In genomic region chr5:100841358-100842076, GRCh38 we compare ENCODE assay signal across 9 cellular contexts.
DNase-seq lines count a peak whose midpoint lies in the region; ATAC-seq and TF ChIP-seq lines count a peak whose summit lies in the region.
"Had no signal": no experiment of that assay in that cellular context is flagged by ENCODE, and none has a peak within 500 bp of the region (broad histone marks: within the 10 kb centered on the region; RNA-seq: fewer than 3 reads in every experiment).

No MANE protein-coding gene starts in this region.

- peak overlapping the region; percentile 11 for H3K4me2 ChIP-seq in osteoblast (ENCODE audit: insufficient read depth, low read length)

- H3K36me3 Mint-ChIP-seq in activated naive CD4-positive, alpha-beta T cell treated with anti-CD3 and anti-CD28 coated beads, Interleukin-2, amount 50 U/mL, for 72 hours: peaks cover 0 to 32% of the 10 kb centered on the region in 2 donors

- no peaks in the 10 kb centered on the region for H3K9me3 Mint-ChIP-seq in activated naive CD4-positive, alpha-beta T cell treated with anti-CD3 and anti-CD28 coated beads, Interleukin-2, amount 50 U/mL, for 72 hours

- H3K4me3 ChIP-seq in osteoblast (ENCODE audit: insufficient read depth, low read length): no peak overlapping the region
- H3K4me3 ChIP-seq in H7 (ENCODE audit: insufficient read depth, low read depth, low read length): no peak overlapping the region
- H3K4me3 ChIP-seq: cardiac muscle cell had no signal

- H2AFZ ChIP-seq in osteoblast (ENCODE audit: low read length): no peak overlapping the region

- peak overlapping the region; percentile 75 to 93 for H3K27ac Mint-ChIP-seq in activated naive CD4-positive, alpha-beta T cell treated with anti-CD3 and anti-CD28 coated beads, Interleukin-2, amount 50 U/mL, for 72 hours

- no peaks in the 10 kb centered on the region for H3K9me3 ChIP-seq in osteoblast (ENCODE audit: low read depth, low read length)

- no peaks in the 10 kb centered on the region for H4K20me1 ChIP-seq in osteoblast (ENCODE audit: insufficient read depth, low read length)

- no peaks in the 10 kb centered on the region for H3K36me3 ChIP-seq in osteoblast (ENCODE audit: insufficient read depth, low read length)
- H3K36me3 ChIP-seq in H7 (replicated peaks; ENCODE audit: control insufficient read depth, insufficient read depth, low read length): no peaks in the 10 kb centered on the region
- H3K36me3 ChIP-seq: cardiac muscle cell had no signal

- DNase-seq in activated naive CD4-positive, alpha-beta T cell treated with anti-CD3 and anti-CD28 coated beads, Interleukin-2, amount 50 U/mL, for 72 hours (ENCODE audit: low spot score in 2 of 2): no peak
- no peak for DNase-seq in osteoblast (ENCODE audit: insufficient read length, low spot score, missing footprints)
- DNase-seq in KG1 (lab: John Stamatoyannopoulos, UW): no peak
- DNase-seq in H7: no peak
- no peak for DNase-seq in NCI-H1105 treated with DMSO at 0.1 percent for 48 hours (lab: John Stamatoyannopoulos, UW)
- DNase-seq in NCI-H1417 treated with DMSO at 0.1 percent for 48 hours (lab: John Stamatoyannopoulos, UW): no peak

- no peak overlapping the region for H3K27ac ChIP-seq in osteoblast (ENCODE audit: low read depth, low read length)
- H3K27ac ChIP-seq: cardiac muscle cell had no signal

- H3K27me3 ChIP-seq in osteoblast (ENCODE audit: insufficient read depth, low read length): no peaks in the 10 kb centered on the region
- H3K27me3 ChIP-seq in H7 (ENCODE audit: control insufficient read depth, insufficient read depth, low read length): no peaks in the 10 kb centered on the region
- H3K27me3 ChIP-seq: cardiac muscle cell had no signal

- TF ChIP-seq CTCF in osteoblast (IDR thresholded peaks at IDR 0.05; ENCODE audit: extremely low read depth, low read depth, low read length): no peak

- H3K79me2 ChIP-seq in osteoblast (ENCODE audit: insufficient read depth, low read length): no peaks in the 10 kb centered on the region

- peaks cover 5% of the 10 kb centered on the region for H3K4me1 ChIP-seq in osteoblast (ENCODE audit: insufficient read depth, low read length)

- peak; percentile 30 for ATAC-seq in GM19035 (IDR thresholded peaks at IDR 0.05; ENCODE audit: unreplicated experiment)
- peak; percentile 33 for ATAC-seq in HG02943 (IDR thresholded peaks at IDR 0.05; ENCODE audit: low read depth, unreplicated experiment)
- peak in 1 of 2 donors; percentile 37 for ATAC-seq in activated naive CD4-positive, alpha-beta T cell treated with anti-CD3 and anti-CD28 coated beads, Interleukin-2, amount 50 U/mL, for 72 hours
